In the genomic region with DNA sequence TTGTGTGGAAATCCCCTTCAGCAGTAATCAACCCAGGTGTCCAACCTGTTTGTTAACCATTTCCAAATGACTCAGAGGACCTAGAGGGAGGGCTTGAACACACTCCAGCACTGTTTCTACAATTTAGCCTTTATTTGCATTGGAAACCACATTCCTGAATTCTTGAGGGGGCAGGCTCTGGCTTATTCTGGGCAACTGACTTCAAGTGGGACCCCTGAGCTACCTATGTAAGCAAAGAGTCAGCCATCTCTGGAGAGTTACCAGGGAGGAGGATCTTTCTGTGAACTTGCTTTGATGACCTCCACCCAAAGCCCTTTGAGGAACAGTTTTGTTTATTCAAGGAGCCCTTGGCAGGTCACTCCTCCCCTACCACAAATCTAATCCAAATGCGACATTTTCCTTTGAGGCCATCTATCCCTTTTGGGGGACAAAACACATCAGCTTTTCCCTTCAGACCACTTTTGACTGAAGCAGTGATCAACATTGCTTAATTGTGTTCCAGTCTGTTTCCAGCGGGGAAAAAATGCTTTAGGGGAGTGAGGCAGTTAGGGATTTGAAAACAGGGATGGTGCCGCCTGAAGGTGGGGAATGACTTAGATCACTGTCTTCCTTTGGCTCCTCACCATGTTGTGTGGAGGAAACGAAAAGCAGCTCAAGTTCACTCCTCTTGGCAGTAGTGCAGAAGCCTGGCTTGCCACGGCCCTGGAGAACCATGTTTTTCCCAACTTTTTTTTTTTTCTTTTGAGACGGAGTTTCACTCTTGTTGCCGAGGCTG, we compare ENCODE assay signal across 8 cellular contexts. TPM values are rescaled to one million over a fixed set of nuclear protein-coding genes. Genes with fewer than 3 reads are reported as not detected.
DNase-seq lines count a peak whose midpoint lies in the region; ATAC-seq and TF ChIP-seq lines count a peak whose summit lies in the region.

No MANE protein-coding gene starts in this region.

- H3K9me3 ChIP-seq in body of pancreas (no peaks in the 10 kb centered on the region), thoracic aorta (no peaks in the 10 kb centered on the region)

- TF ChIP-seq CTCF in HFF-Myc (IDR thresholded peaks at IDR 0.05; ENCODE audit: low read depth, low read length, missing control alignments) (no peak), body of pancreas (IDR thresholded peaks at IDR 0.05) (no peak), thoracic aorta (IDR thresholded peaks at IDR 0.05) (no peak)

- H3K36me3 ChIP-seq in body of pancreas (replicated peaks in 1 of 2; ENCODE audit: insufficient read depth in 1 of 2, low read depth in 2 of 2) (no peaks in the 10 kb centered on the region), thoracic aorta (no peaks in the 10 kb centered on the region)

- H3K27ac ChIP-seq in body of pancreas (peak overlapping the region; percentile 95 to 100 (median 96)), thoracic aorta (peak overlapping the region; percentile 78 to 86)

- ATAC-seq in body of pancreas (peak; percentile 62), thoracic aorta (ENCODE audit: insufficient number of reproducible peaks, low FRiP score, low read depth) (no peak)

- intact Hi-C loops in body of pancreas (cut with DNase I) = no loop called here

- WGBS in body of pancreas, 2 donors = 14 to 25% methylated on average over 7 of the region's 7 CpGs

- peak in 1 of 3 donors; percentile 45 for TF ChIP-seq POLR2A in body of pancreas (IDR thresholded peaks at IDR 0.05)

- H3K27me3 ChIP-seq in body of pancreas (no peaks in the 10 kb centered on the region), thoracic aorta (replicated peaks; ENCODE audit: insufficient read depth) (no peaks in the 10 kb centered on the region)

- H3K4me3 ChIP-seq in HFF-Myc (replicated peaks; ENCODE audit: low read depth, low read length) (peak overlapping the region; percentile 19), body of pancreas (no peak overlapping the region), thoracic aorta (peak overlapping the region; percentile 43)

- DNase-seq in SIG-M5 treated with dmso at 0.1 percent for 504 hours (lab: John Stamatoyannopoulos, UW; ENCODE audit: unreplicated experiment) (peak; percentile 100), SIG-M5 (lab: John Stamatoyannopoulos, UW) (no peak), HFF-Myc (ENCODE audit: extremely low read depth, low read depth) (no peak), NCI-H510A treated with DMSO at 0.1 percent for 48 hours (lab: John Stamatoyannopoulos, UW) (peak; percentile 97), body of pancreas (peak in 3 of 4 donors; percentile 50 to 76 (median 64)), left kidney (ENCODE audit: low read depth, low spot score) (peak; percentile 66), thoracic aorta (ENCODE audit: low spot score) (no peak), HUDEP-2 (lab: John Stamatoyannopoulos, UW; ENCODE audit: unreplicated experiment in 76 of 76) (no peak)

- peaks cover 88% of the 10 kb centered on the region for H3K4me1 ChIP-seq in body of pancreas
- peaks cover 34 to 66% of the 10 kb centered on the region in 2 donors for H3K4me1 ChIP-seq in thoracic aorta (ENCODE audit: control insufficient read depth in 1 of 2, low read depth in 2 of 2)

RNA-seq across cellular contexts. Expression of gene TUBD1, which starts 46.2 kb away (rescaled TPM):
- total RNA-seq in body of pancreas (1 to 10 TPM; 6.9 to 7.5 TPM), thoracic aorta (10 to 100 TPM; 11.0 to 28.0 TPM)

RNA-seq across cellular contexts. Expression of gene RPS6KB1, which starts 46.3 kb away (rescaled TPM):
- 10 to 100 TPM; 30.6 to 55.0 TPM for total RNA-seq in body of pancreas
- 10 to 100 TPM; 31.0 to 62.6 TPM for total RNA-seq in thoracic aorta

Comparison
In these comparisons a context has a peak if more than half of its experiments do, and no peak if none do; other contexts are left out.
1. DNase-seq: peak in SIG-M5 treated with dmso at 0.1 percent for 504 hours (single experiment), NCI-H510A treated with DMSO at 0.1 percent for 48 hours (single experiment), body of pancreas (3 of 4) and left kidney (single experiment); none in SIG-M5 (single experiment), HFF-Myc (single experiment), thoracic aorta (single experiment) and HUDEP-2 (0 of 76).
2. H3K4me3 ChIP-seq: peak in HFF-Myc (single experiment) and thoracic aorta (single experiment); none in body of pancreas (0 of 2).